26 cellular contexts compared by ENCODE assay signal in the genomic region with DNA sequence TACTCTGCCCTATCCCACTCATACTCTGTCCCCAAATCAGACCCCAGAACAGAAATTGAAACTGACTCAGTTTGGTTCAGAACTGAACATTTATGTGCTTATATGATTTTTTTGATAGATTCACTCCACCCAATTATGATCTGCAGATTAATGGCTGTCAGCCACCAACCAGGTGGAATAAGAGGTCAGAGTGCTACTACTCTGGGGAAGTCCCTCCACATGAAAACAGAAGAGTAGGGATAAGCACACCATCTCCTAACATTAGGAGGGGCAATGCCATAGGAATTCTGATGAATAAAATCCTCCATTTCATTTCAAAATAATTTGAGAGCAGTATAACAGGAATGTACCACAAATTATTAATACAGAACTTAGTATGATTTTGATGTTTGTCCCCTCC.
"Had no signal": no experiment of that assay in that cellular context is flagged by ENCODE, and none has a peak within 500 bp of the region (broad histone marks: within the 10 kb centered on the region; RNA-seq: fewer than 3 reads in every experiment).

No MANE protein-coding gene starts in this region.

- H3K27me3 ChIP-seq: stomach, suprapubic skin, testis, thyroid gland, tibial artery, tibial nerve, transverse colon, upper lobe of left lung, upper lobe of right lung, uterus, vagina had no signal

- H3K36me3 ChIP-seq: stomach, suprapubic skin, thoracic aorta, thyroid gland, tibial artery, tibial nerve, transverse colon, upper lobe of left lung, upper lobe of right lung, uterus, vagina had no signal

- H3K4me3 ChIP-seq: stomach, suprapubic skin, testis, thoracic aorta, thyroid gland, tibial artery, tibial nerve, transverse colon, upper lobe of left lung, upper lobe of right lung, uterus, vagina had no signal

- H3K4me1 ChIP-seq: stomach, suprapubic skin, thyroid gland, tibial artery, tibial nerve, transverse colon, upper lobe of left lung, upper lobe of right lung, uterus, vagina had no signal

- FAIRE-seq: urothelium cell line had no signal

- DNase-seq: stimulated activated CD4-positive, alpha-beta T cell treated with anti-CD3 and anti-CD28 coated beads, Interleukin-2, amount 100 ng/mL, for 48 hours; stimulated activated CD4-positive, alpha-beta T cell treated with anti-CD3 and anti-CD28 coated beads, Interleukin-4, amount 100 ng/mL, for 1 hour; stimulated activated CD4-positive, alpha-beta T cell treated with anti-CD3 and anti-CD28 coated beads, Interleukin-4, amount 100 ng/mL, for 24 hours; stimulated activated CD4-positive, alpha-beta T cell treated with anti-CD3 and anti-CD28 coated beads, Interleukin-4, amount 100 ng/mL, for 4 hours; stimulated activated CD8-positive, alpha-beta memory T cell treated with anti-CD3 and anti-CD28 coated beads, Interleukin-4, amount 100 ng/mL, for 48 hours; stimulated activated naive B cell treated with anti-CD40 and anti-IgM and Interleukin-4, amounts not matched to agents 10 μg/mL and 1 μg/mL and 100 μg/mL, for 72 hours; stimulated activated naive CD4-positive, alpha-beta T cell; stimulated activated naive CD4-positive, alpha-beta T cell treated with Interleukin-2 at 50 U/mL for 16 hours; stimulated activated naive CD8-positive, alpha-beta T cell treated with anti-CD3 and anti-CD28 coated beads, Interleukin-15, amount 100 ng/mL, for 72 hours; stimulated activated naive CD8-positive, alpha-beta T cell treated with anti-CD3 and anti-CD28 coated beads, Interleukin-15, Interleukin-2, amounts not matched to agents 100 U/mL and 50 U/mL, for 24 hours; stomach; substantia nigra; testis; thyroid gland; tibial artery; transverse colon; upper lobe of left lung; upper lobe of right lung; uterus had no signal

- H3K27ac ChIP-seq: stomach, suprapubic skin, testis, thoracic aorta, thyroid gland, tibial artery, tibial nerve, transverse colon, upper lobe of left lung, upper lobe of right lung, uterus, vagina had no signal

- ATAC-seq: stimulated activated effector memory CD8-positive, alpha-beta T cell treated with anti-CD3 and anti-CD28 coated beads, Interleukin-12 subunit alpha, Interleukin-12 subunit beta, amount 100 ng/mL, for 72 hours; stimulated activated memory B cell treated with anti-CD40 and anti-IgM and Interleukin-4, amounts not matched to agents 10 μg/mL and 1 μg/mL and 100 μg/mL, for 72 hours; stimulated activated naive B cell treated with anti-CD40 and anti-IgM and Interleukin-4, amounts not matched to agents 10 μg/mL and 1 μg/mL and 100 μg/mL, for 72 hours; stimulated activated naive CD8-positive, alpha-beta T cell treated with anti-CD3 and anti-CD28 coated beads, Interleukin-15, amount 100 ng/mL, for 72 hours; stimulated activated naive CD8-positive, alpha-beta T cell treated with anti-CD3 and anti-CD28 coated beads, Interleukin-15, Interleukin-2, amounts not matched to agents 100 U/mL and 50 U/mL, for 24 hours; upper lobe of right lung had no signal

- H3K9me3 ChIP-seq: suprapubic skin, testis, thoracic aorta, thyroid gland, tibial artery, tibial nerve, upper lobe of left lung, upper lobe of right lung, uterus, vagina had no signal
